In the genomic region with DNA sequence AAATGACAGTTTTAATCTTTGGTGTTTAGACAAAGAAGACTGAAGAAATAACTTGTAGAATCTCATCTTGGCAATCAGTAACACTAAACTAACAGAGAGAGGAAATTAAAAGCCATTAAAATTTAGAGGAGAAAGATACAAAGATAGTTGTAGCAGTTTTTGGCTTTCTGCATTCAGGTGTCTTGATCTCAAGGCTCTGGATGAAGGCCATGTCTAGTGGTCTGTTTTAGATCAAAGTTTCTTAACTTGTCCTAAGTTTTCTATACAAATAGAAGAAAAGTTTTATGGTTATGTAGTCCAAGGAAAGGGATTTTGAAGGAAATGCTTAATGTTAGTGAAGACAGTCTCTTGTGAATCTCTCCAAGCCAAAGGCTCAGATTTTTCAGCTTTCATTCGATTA, we compare ENCODE assay signal across 19 cellular contexts.
DNase-seq lines count a peak whose midpoint lies in the region; TF ChIP-seq lines count a peak whose summit lies in the region.
"Had no signal": no experiment of that assay in that cellular context is flagged by ENCODE, and none has a peak within 500 bp of the region (broad histone marks: within the 10 kb centered on the region; RNA-seq: fewer than 3 reads in every experiment).

No MANE protein-coding gene starts in this region.

- H3K27ac ChIP-seq in VCaP (peak overlapping the region; percentile 32), esophagus muscularis mucosa (replicated peaks in 1 of 4) (peak overlapping the region; percentile 21 to 34 (median 29)), muscle layer of colon (ENCODE audit: low read depth, low read length) (peak overlapping the region; percentile 30), sigmoid colon (peak overlapping the region; percentile 19 to 55 (median 29))
- H3K27ac ChIP-seq: BLaER1 treated with 17β-estradiol and CSF1 and Interleukin-3, amounts not matched to agents 10 nM and 100 nM; C4-2B had no signal

- TF ChIP-seq CTCF in VCaP (conservative IDR thresholded peaks at IDR 0.05) (no peak), esophagus muscularis mucosa (IDR thresholded peaks at IDR 0.05) (no peak), sigmoid colon (IDR thresholded peaks at IDR 0.05) (no peak)

- no peak overlapping the region for H3K9ac ChIP-seq in muscle layer of colon (ENCODE audit: low read length)
- H3K9ac ChIP-seq: BLaER1 treated with 17β-estradiol and CSF1 and Interleukin-3, amounts not matched to agents 10 nM and 100 nM had no signal

- H3K4me3 ChIP-seq in esophagus muscularis mucosa (no peak overlapping the region), muscle layer of colon (ENCODE audit: low read depth in 1 of 2, low read length in 2 of 2) (no peak overlapping the region), sigmoid colon (no peak overlapping the region)
- H3K4me3 ChIP-seq: BLaER1 treated with 17β-estradiol and CSF1 and Interleukin-3, amounts not matched to agents 10 nM and 100 nM had no signal

- 25% methylated on average over 1 of the region's 1 CpG for WGBS in esophagus muscularis mucosa
- 76 to 89% methylated on average over 1 of the region's 1 CpG for WGBS in sigmoid colon, 2 donors

- no peaks in the 10 kb centered on the region for H3K9me3 ChIP-seq in esophagus muscularis mucosa
- no peaks in the 10 kb centered on the region for H3K9me3 ChIP-seq in muscle layer of colon (ENCODE audit: low read length)
- H3K9me3 ChIP-seq in sigmoid colon, result no peaks in the 10 kb centered on the region
- H3K9me3 ChIP-seq: BLaER1 treated with 17β-estradiol and CSF1 and Interleukin-3, amounts not matched to agents 10 nM and 100 nM; Caco-2 had no signal

- DNase-seq in esophagus muscularis mucosa (ENCODE audit: extremely low spot score), result no peak
- DNase-seq in sigmoid colon, result no peak
- DNase-seq in NCI-H2171 treated with DMSO at 0.1 percent for 48 hours (lab: John Stamatoyannopoulos, UW), result no peak
- no peak for DNase-seq in NOMO-1 treated with DMSO at 0.1 percent for 48 hours (lab: John Stamatoyannopoulos, UW; ENCODE audit: unreplicated experiment)
- DNase-seq in germinal center (ENCODE audit: low spot score), result no peak
- no peak for DNase-seq in activated naive CD4-positive, alpha-beta T cell treated with anti-CD3 and anti-CD28 coated beads, Interleukin-2, amount 50 U/mL, for 16 hours
- DNase-seq: 8988T; ACHN; AML-193; Caco-2; Calu3; CD4-positive, alpha-beta T cell; CD8-positive, alpha-beta T cell; DMS79 treated with DMSO at 0.1 percent for 48 hours; GF-D8 had no signal

- TF ChIP-seq POLR2A in esophagus muscularis mucosa (IDR thresholded peaks at IDR 0.05; ENCODE audit: low read depth) (no peak), sigmoid colon (IDR thresholded peaks at IDR 0.05) (no peak)

- H3K27me3 ChIP-seq in esophagus muscularis mucosa, result no peaks in the 10 kb centered on the region
- H3K27me3 ChIP-seq in muscle layer of colon (ENCODE audit: control insufficient read depth in 1 of 2, insufficient read depth in 2 of 2, low read length in 2 of 2), result no peaks in the 10 kb centered on the region
- no peaks in the 10 kb centered on the region for H3K27me3 ChIP-seq in sigmoid colon
- H3K27me3 ChIP-seq: BLaER1 treated with 17β-estradiol and CSF1 and Interleukin-3, amounts not matched to agents 10 nM and 100 nM had no signal

- H3K36me3 ChIP-seq in esophagus muscularis mucosa (no peaks in the 10 kb centered on the region), muscle layer of colon (ENCODE audit: insufficient read depth, low read length) (no peaks in the 10 kb centered on the region), sigmoid colon (no peaks in the 10 kb centered on the region)
- H3K36me3 ChIP-seq: BLaER1 treated with 17β-estradiol and CSF1 and Interleukin-3, amounts not matched to agents 10 nM and 100 nM had no signal

- intact Hi-C loops in esophagus muscularis mucosa (cut with DNase I), result no loop called here
- intact Hi-C loops in sigmoid colon (cut with DNase I), result loop anchor here (10.0 kb wide), 2 partner anchors 190 to 940 kb away; no protein-coding TSS in a partner anchor

- TF ChIP-seq EP300 in esophagus muscularis mucosa (IDR thresholded peaks at IDR 0.05) (no peak), sigmoid colon (IDR thresholded peaks at IDR 0.05) (no peak)

- H3K4me1 ChIP-seq in esophagus muscularis mucosa (peaks cover 0 to 23% (median 6%) of the 10 kb centered on the region in 4 donors), muscle layer of colon (ENCODE audit: insufficient read depth, low read length) (peaks cover 28% of the 10 kb centered on the region), sigmoid colon (peaks cover 0 to 40% (median 18%) of the 10 kb centered on the region in 4 donors)
- H3K4me1 ChIP-seq: BLaER1 treated with 17β-estradiol and CSF1 and Interleukin-3, amounts not matched to agents 10 nM and 100 nM; Caco-2 had no signal
